16 cellular contexts compared by ENCODE assay signal in the genomic region with DNA sequence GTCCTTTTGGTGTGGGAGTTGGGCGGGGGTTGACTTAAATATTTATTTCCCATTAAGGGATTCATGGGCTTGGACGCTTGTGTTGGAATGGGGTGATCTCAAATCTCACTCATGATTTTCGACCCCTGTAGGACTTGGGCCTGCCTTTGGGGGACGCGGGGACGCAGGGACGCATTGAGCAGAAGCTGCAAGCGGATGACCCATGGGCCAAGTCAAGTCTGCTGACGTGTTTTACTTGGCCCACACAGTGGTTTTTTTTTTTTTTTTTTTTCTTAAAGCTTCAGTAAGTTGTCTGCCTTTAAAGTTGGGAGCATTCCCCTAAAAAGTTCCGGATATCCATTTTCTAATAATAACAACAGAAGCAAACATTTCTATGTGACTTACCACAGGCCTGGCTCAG. TPM values are rescaled to one million over a fixed set of nuclear protein-coding genes. Genes with fewer than 3 reads are reported as not detected.
DNase-seq lines count a peak whose midpoint lies in the region; ATAC-seq and TF ChIP-seq lines count a peak whose summit lies in the region.
"Had no signal": no experiment of that assay in that cellular context is flagged by ENCODE, and none has a peak within 500 bp of the region (broad histone marks: within the 10 kb centered on the region; RNA-seq: fewer than 3 reads in every experiment).

No MANE protein-coding gene starts in this region.

- peaks cover 4% of the 10 kb centered on the region for H3K79me1 ChIP-seq in H9 (ENCODE audit: insufficient read depth, low read depth, low read length, poor library complexity, severe bottlenecking)

- intact Hi-C loops in left lung (cut with DNase I) = no loop called here

- H2AK5ac ChIP-seq in H9 (ENCODE audit: insufficient read length, low read length) = no peak overlapping the region

- TF ChIP-seq CTCF in H9 (conservative IDR thresholded peaks at IDR 0.05) = no peak
- TF ChIP-seq CTCF in chondrocyte (IDR thresholded peaks at IDR 0.05) = no peak
- TF ChIP-seq CTCF in left lung (IDR thresholded peaks at IDR 0.05) = no peak

- peaks cover 0 to 4% of the 10 kb centered on the region in 2 donors for H3K36me3 ChIP-seq in left lung
- H3K36me3 ChIP-seq: Peyer's patch had no signal

- no CpG with 5 or more reads among the region's 10 CpGs for WGBS in H9 (ENCODE audit: extremely low coverage, insufficient read length, low lambda C conversion rate)

- H3K9me3 Mint-ChIP-seq in H9 (no peaks in the 10 kb centered on the region), chondrocyte (ENCODE audit: low read depth) (no peaks in the 10 kb centered on the region)
- no peaks in the 10 kb centered on the region for H3K9me3 Mint-ChIP-seq in stimulated activated memory B cell treated with anti-CD40 and anti-IgM and Interleukin-4, amounts not matched to agents 10 μg/mL and 1 μg/mL and 100 μg/mL, for 72 hours
- H3K9me3 Mint-ChIP-seq: activated T-helper 2 cell treated with anti-CD3 and anti-CD28 coated beads, Interferon-gamma antibody, Interleukin-2, Interleukin-4, amounts not matched to agents 10 μg/mL and 5 μg/mL and 100 μg/mL, durations not matched to agents 14 hours and 24 hours and 36 hours; stimulated activated naive CD8-positive, alpha-beta T cell treated with anti-CD3 and anti-CD28 coated beads, Interleukin-15, Interleukin-2, amounts not matched to agents 100 ng/mL and 50 ng/mL, for 24 hours had no signal

- no peak overlapping the region for H4K8ac ChIP-seq in H9 (replicated peaks; ENCODE audit: insufficient read length, low read depth, low read length)

- H3K79me2 ChIP-seq in H9 (ENCODE audit: insufficient read depth, low read length) = peaks cover 9% of the 10 kb centered on the region; the same call in 1 of the 2 replicates

- no peak overlapping the region for H2AFZ ChIP-seq in H9 (ENCODE audit: low read length)

- no peak overlapping the region for H3K4me2 ChIP-seq in H9 (ENCODE audit: insufficient read depth, insufficient read length, low read length)

- H3K4me3 Mint-ChIP-seq in H9 (no peak overlapping the region), chondrocyte (ENCODE audit: unreplicated experiment) (peak overlapping the region; percentile 40)
- H3K4me3 Mint-ChIP-seq in stimulated activated memory B cell treated with anti-CD40 and anti-IgM and Interleukin-4, amounts not matched to agents 10 μg/mL and 1 μg/mL and 100 μg/mL, for 72 hours = no peak overlapping the region
- H3K4me3 Mint-ChIP-seq: brain; stimulated activated naive CD8-positive, alpha-beta T cell treated with anti-CD3 and anti-CD28 coated beads, Interleukin-15, Interleukin-2, amounts not matched to agents 100 ng/mL and 50 ng/mL, for 24 hours had no signal

- H3K14ac ChIP-seq in H9 (ENCODE audit: insufficient read depth, low read length) = no peak overlapping the region

- no peak overlapping the region for H2BK15ac ChIP-seq in H9 (ENCODE audit: low read depth, low read length)

- H3K4ac ChIP-seq in H9 (ENCODE audit: low read depth, low read length) = no peak overlapping the region

- H3K56ac ChIP-seq in H9 (ENCODE audit: insufficient read length, low read depth, low read length) = no peak overlapping the region

- H3K4me1 ChIP-seq in H9 (ENCODE audit: insufficient read depth, low read length) = no peaks in the 10 kb centered on the region; the same call in 1 of the 2 replicates
- peaks cover 26 to 99% of the 10 kb centered on the region in 2 donors for H3K4me1 ChIP-seq in left lung

- H3K27ac Mint-ChIP-seq in H9 (peak overlapping the region in 2 of 3 experiments; percentile 61 to 72; a peak in 2 of 7 replicates), chondrocyte (ENCODE audit: unreplicated experiment) (peak overlapping the region; percentile 90)
- peak overlapping the region; percentile 88 for H3K27ac Mint-ChIP-seq in stimulated activated memory B cell treated with anti-CD40 and anti-IgM and Interleukin-4, amounts not matched to agents 10 μg/mL and 1 μg/mL and 100 μg/mL, for 72 hours
- H3K27ac Mint-ChIP-seq: activated T-helper 2 cell treated with anti-CD3 and anti-CD28 coated beads, Interferon-gamma antibody, Interleukin-2, Interleukin-4, amounts not matched to agents 10 μg/mL and 5 μg/mL and 100 μg/mL, durations not matched to agents 14 hours and 24 hours and 36 hours; stimulated activated naive CD8-positive, alpha-beta T cell treated with anti-CD3 and anti-CD28 coated beads, Interleukin-15, Interleukin-2, amounts not matched to agents 100 ng/mL and 50 ng/mL, for 24 hours had no signal

- no peak overlapping the region for H3T11ph ChIP-seq in H9 (ENCODE audit: low read length)

- H4K5ac ChIP-seq in H9 (ENCODE audit: insufficient read length, low read depth, low read length) = no peak overlapping the region

- H4K91ac ChIP-seq in H9 (ENCODE audit: insufficient read length, low read depth, low read length) = no peak overlapping the region

- no peak overlapping the region for H2BK5ac ChIP-seq in H9 (ENCODE audit: insufficient read length, low read length)

- no peaks in the 10 kb centered on the region for H3K27me3 ChIP-seq in H9 (ENCODE audit: insufficient read depth, low read length)
- no peaks in the 10 kb centered on the region for H3K27me3 ChIP-seq in left lung
- H3K27me3 ChIP-seq: Peyer's patch had no signal

- no peak overlapping the region for H3K4me3 ChIP-seq in left lung
- H3K4me3 ChIP-seq: Peyer's patch had no signal

- no peak overlapping the region for H2BK12ac ChIP-seq in H9 (ENCODE audit: insufficient read length, low read depth, low read length)

- H3K18ac ChIP-seq in H9 (ENCODE audit: insufficient read length, low read depth, low read length) = no peak overlapping the region

- no peak overlapping the region for H2BK20ac ChIP-seq in H9 (ENCODE audit: low read depth, low read length, poor library complexity, severe bottlenecking)

- H3K27ac ChIP-seq in H9 (ENCODE audit: insufficient read length, low read depth, low read length) = no peak overlapping the region
- peak overlapping the region; percentile 26 to 37 for H3K27ac ChIP-seq in left lung

- H3K36me3 Mint-ChIP-seq in H9 (ENCODE audit: insufficient read depth in 1 of 3, low read depth in 3 of 3) (peaks cover 17 to 30% (median 28%) of the 10 kb centered on the region in 3 experiments), chondrocyte (ENCODE audit: low read depth) (no peaks in the 10 kb centered on the region)
- peaks cover 49% of the 10 kb centered on the region for H3K36me3 Mint-ChIP-seq in stimulated activated memory B cell treated with anti-CD40 and anti-IgM and Interleukin-4, amounts not matched to agents 10 μg/mL and 1 μg/mL and 100 μg/mL, for 72 hours

- ATAC-seq in left lung (peak; percentile 5), GM18858 (IDR thresholded peaks at IDR 0.05; ENCODE audit: unreplicated experiment) (no peak), GM18520 (IDR thresholded peaks at IDR 0.05; ENCODE audit: unreplicated experiment) (no peak), HG02840 (IDR thresholded peaks at IDR 0.05; ENCODE audit: low FRiP score, unreplicated experiment) (no peak)
- no peak for ATAC-seq in stimulated activated memory B cell treated with anti-CD40 and anti-IgM and Interleukin-4, amounts not matched to agents 10 μg/mL and 1 μg/mL and 100 μg/mL, for 72 hours

- no peak overlapping the region for H3K23ac ChIP-seq in H9 (ENCODE audit: insufficient read length, low read depth, low read length)

- H3K4me1 Mint-ChIP-seq in H9 (peaks cover 35 to 43% of the 10 kb centered on the region in 2 experiments), chondrocyte (ENCODE audit: low read depth) (peaks cover 56% of the 10 kb centered on the region)
- peaks cover 94% of the 10 kb centered on the region for H3K4me1 Mint-ChIP-seq in stimulated activated memory B cell treated with anti-CD40 and anti-IgM and Interleukin-4, amounts not matched to agents 10 μg/mL and 1 μg/mL and 100 μg/mL, for 72 hours

- no peak overlapping the region for H3K9ac ChIP-seq in H9 (ENCODE audit: extremely low read depth, insufficient read length, low read length)

- H3K27me3 Mint-ChIP-seq in H9 (ENCODE audit: low read depth) (no peaks in the 10 kb centered on the region), chondrocyte (ENCODE audit: low read depth) (no peaks in the 10 kb centered on the region)
- H3K27me3 Mint-ChIP-seq in stimulated activated memory B cell treated with anti-CD40 and anti-IgM and Interleukin-4, amounts not matched to agents 10 μg/mL and 1 μg/mL and 100 μg/mL, for 72 hours = no peaks in the 10 kb centered on the region
- H3K27me3 Mint-ChIP-seq: brain; stimulated activated naive CD8-positive, alpha-beta T cell treated with anti-CD3 and anti-CD28 coated beads, Interleukin-15, Interleukin-2, amounts not matched to agents 100 ng/mL and 50 ng/mL, for 24 hours had no signal

- no peak overlapping the region for H2BK120ac ChIP-seq in H9 (ENCODE audit: low read depth, low read length, poor library complexity, severe bottlenecking)

- no peak for DNase-seq in H9
- no peak for DNase-seq in chondrocyte (ENCODE audit: low spot score)
- no peak for DNase-seq in left lung
- DNase-seq in D341Med (ENCODE audit: low spot score) = no peak
- DNase-seq: activated CD4-positive, alpha-beta T cell treated with anti-CD3 and anti-CD28 coated beads, Interleukin-2, amount 50 U/mL, for 4 hours; COR-L47; NCI-H1105; NCI-H510A treated with DMSO at 0.1 percent for 48 hours; Peyer's patch had no signal

- no peaks in the 10 kb centered on the region for H3K23me2 ChIP-seq in H9 (ENCODE audit: insufficient read length, low read depth, low read length, poor library complexity, severe bottlenecking)

- peaks cover 4% of the 10 kb centered on the region for H4K20me1 ChIP-seq in H9 (ENCODE audit: control insufficient read depth, insufficient read depth, insufficient read length)

- H3K9me3 ChIP-seq in H9 (ENCODE audit: control insufficient read depth, low read depth, low read length) (no peaks in the 10 kb centered on the region), left lung (no peaks in the 10 kb centered on the region)
- H3K9me3 ChIP-seq: Peyer's patch had no signal

RNA-seq across cellular contexts. Expression of a gene that starts 29.0 kb away (rescaled TPM):
- total RNA-seq in H9 (2021) (48.2 and 49.7 TPM in 2 replicates), chondrocyte (61.4 to 69.6 TPM (median 62.9 TPM) in 3 replicates), left lung (10 to 100 TPM; 50.8 to 55.8 TPM)
